ENCODE assay signal across 9 cellular contexts in genomic region chr22:37431811-37432707, GRCh38.
DNase-seq lines count a peak whose midpoint lies in the region; FAIRE-seq and TF ChIP-seq lines count a peak whose summit lies in the region.
"Had no signal": no experiment of that assay in that cellular context is flagged by ENCODE, and none has a peak within 500 bp of the region (broad histone marks: within the 10 kb centered on the region; RNA-seq: fewer than 3 reads in every experiment).

No MANE protein-coding gene starts in this region.

- H3K27me3 ChIP-seq in tibial artery (peaks cover 0 to 91% of the 10 kb centered on the region in 2 donors), WERI-Rb-1 (ENCODE audit: insufficient read depth, low read depth, severe bottlenecking) (no peaks in the 10 kb centered on the region)

- intact Hi-C loops in tibial artery (cut with DNase I; ENCODE audit: low total_unique reads) = no loop called here

- DNase-seq in stimulated activated naive CD4-positive, alpha-beta T cell treated with Interleukin-2 at 50 U/mL for 16 hours (lab: John Stamatoyannopoulos, UW) = peak; percentile 53
- no peak for DNase-seq in stimulated activated naive CD4-positive, alpha-beta T cell (lab: John Stamatoyannopoulos, UW)
- DNase-seq in T1000 (lab: John Stamatoyannopoulos, UW) (peak; percentile 89), fibroblast of the conjunctiva (ENCODE audit: low read depth) (peak; percentile 89), urothelium cell line (ENCODE audit: low spot score) (peak; percentile 94), tibial artery (no peak), GM20000 (ENCODE audit: low spot score) (no peak), WERI-Rb-1 (no peak)
- DNase-seq: retina had no signal

- H3K27ac ChIP-seq in tibial artery (no peak overlapping the region), WERI-Rb-1 (no peak overlapping the region)

- H3K4me3 ChIP-seq in tibial artery (no peak overlapping the region), WERI-Rb-1 (ENCODE audit: low read depth, low read length) (no peak overlapping the region)

- peak; percentile 98 for FAIRE-seq in urothelium cell line (lab: Jason Lieb, UNC)

- H3K4me1 ChIP-seq in tibial artery = peaks cover 0 to 12% (median 10%) of the 10 kb centered on the region in 4 donors

- H3K36me3 ChIP-seq in tibial artery = no peaks in the 10 kb centered on the region
- H3K36me3 ChIP-seq in WERI-Rb-1 = no peaks in the 10 kb centered on the region

- H3K9me3 ChIP-seq in tibial artery (peaks cover 0 to 3% (median 0%) of the 10 kb centered on the region in 3 donors), WERI-Rb-1 (ENCODE audit: severe bottlenecking) (peaks cover 6% of the 10 kb centered on the region)

- TF ChIP-seq CTCF in tibial artery (IDR thresholded peaks at IDR 0.05) (no peak), GM20000 (IDR thresholded peaks at IDR 0.05; ENCODE audit: extremely low read depth, missing control alignments) (no peak), WERI-Rb-1 (IDR thresholded peaks at IDR 0.05; ENCODE audit: low read depth, low read length) (no peak)

Comparison
In these comparisons a context has a peak if more than half of its experiments do, and no peak if none do; other contexts are left out.
1. DNase-seq: peak in stimulated activated naive CD4-positive, alpha-beta T cell treated with Interleukin-2 at 50 U/mL for 16 hours (single experiment), T1000 (single experiment), fibroblast of the conjunctiva (single experiment) and urothelium cell line (single experiment); none in stimulated activated naive CD4-positive, alpha-beta T cell (0 of 6), tibial artery (0 of 2), GM20000 (single experiment) and WERI-Rb-1 (single experiment).